1 cellular context compared by ENCODE assay signal in genomic region chr2:237623428-237624403, GRCh38.
TF ChIP-seq lines count a peak whose summit lies in the region.

No MANE protein-coding gene starts in this region.

TF ChIP-seq in IMR-90, 13 proteins besides CTCF, POLR2A, EP300 and RAD21 (continued from another document):
- no peak for TF ChIP-seq ELK1 (IDR thresholded peaks at IDR 0.05; ENCODE audit: borderline replicate concordance, low read depth, low read length)
